ENCODE assay signal across 1 cellular context in the genomic region with DNA sequence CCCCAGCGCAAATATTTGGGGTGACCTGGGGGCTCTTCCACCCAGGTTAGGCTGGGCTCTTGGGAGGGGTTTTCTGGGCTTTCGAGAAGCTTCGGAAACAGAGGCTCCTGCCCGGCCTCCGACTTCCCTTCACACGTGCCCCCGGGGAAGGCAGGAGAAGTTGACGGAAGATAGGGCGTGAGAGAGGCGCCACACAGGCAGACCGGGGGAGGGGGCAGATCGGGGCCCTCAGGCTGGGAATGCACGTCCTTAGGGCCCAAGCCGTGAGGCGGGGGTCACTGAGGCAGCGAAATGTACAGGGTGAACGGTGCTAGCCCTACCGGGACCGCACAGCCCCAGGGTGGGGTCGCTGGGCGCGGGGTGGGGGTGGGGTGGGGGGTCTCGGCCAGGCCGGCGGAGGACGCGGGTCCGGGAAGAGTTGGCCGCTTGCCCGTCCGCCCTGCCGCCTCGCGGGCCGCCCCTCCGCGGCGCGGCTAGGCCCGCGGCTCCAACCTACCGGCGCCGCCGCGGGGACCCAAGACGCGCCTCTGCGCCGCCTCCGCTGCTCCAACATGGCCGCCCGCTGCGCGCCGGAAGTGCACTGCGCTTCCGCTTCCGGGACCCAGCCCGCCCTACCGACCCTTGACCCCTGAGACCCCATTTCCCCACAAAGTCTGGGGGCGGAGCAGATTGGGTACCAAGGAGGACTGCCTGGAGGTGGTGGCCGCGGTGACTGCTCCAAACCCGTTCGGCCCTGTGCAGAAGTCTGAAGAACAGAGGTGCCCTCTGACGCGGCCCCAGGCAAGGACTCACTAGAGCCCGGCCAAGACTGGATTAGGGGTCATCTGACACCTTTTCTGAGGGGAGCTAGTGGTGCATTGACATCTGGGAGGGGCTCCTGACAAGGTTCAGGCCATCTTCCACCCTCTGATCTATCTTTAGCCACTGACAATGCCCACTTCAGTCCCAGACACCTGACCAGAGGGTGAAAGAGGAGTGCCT.
TF ChIP-seq lines count a peak whose summit lies in the region.

TSS of gene CCDC71 (minus strand) at position 561 of the 981 bp plus-strand sequence. CDS start 2,123 bp downstream, outside the sequence.

TF ChIP-seq in HepG2, 621 proteins besides CTCF, POLR2A, EP300 and RAD21 (continued from another document and continues in another):
- TF ChIP-seq, protein P1, sequence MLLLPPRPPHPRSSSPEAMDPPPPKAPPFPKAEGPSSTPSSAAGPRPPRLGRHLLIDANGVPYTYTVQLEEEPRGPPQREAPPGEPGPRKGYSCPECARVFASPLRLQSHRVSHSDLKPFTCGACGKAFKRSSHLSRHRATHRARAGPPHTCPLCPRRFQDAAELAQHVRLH (CRISPR knock-in tag; IDR thresholded peaks at IDR 0.05; ENCODE audit: borderline replicate concordance, low read depth) = peak; percentile 31; the same call in 1 of the 2 replicates
- TF ChIP-seq ZBTB26 (CRISPR knock-in tag; IDR thresholded peaks at IDR 0.05; ENCODE audit: borderline replicate concordance) = no peak; the same call in 1 of the 2 replicates
- no peak for TF ChIP-seq FOXM1 (CRISPR knock-in tag; IDR thresholded peaks at IDR 0.05)
- no peak for TF ChIP-seq SIN3B (IDR thresholded peaks at IDR 0.05; ENCODE audit: low read length)
- TF ChIP-seq CREB1 (IDR thresholded peaks at IDR 0.05) = no peak
- no peak for TF ChIP-seq CREB1 (CRISPR knock-in tag; IDR thresholded peaks at IDR 0.05)
- TF ChIP-seq NFKB2 (CRISPR knock-in tag; IDR thresholded peaks at IDR 0.05; ENCODE audit: borderline replicate concordance) = peak; percentile 4; the same call in 1 of the 2 replicates
- TF ChIP-seq ZSCAN25 (CRISPR knock-in tag; IDR thresholded peaks at IDR 0.05) = no peak
- no peak for TF ChIP-seq SMC3 (IDR thresholded peaks at IDR 0.05; ENCODE audit: low read length)
- no peak for TF ChIP-seq SMARCE1 (IDR thresholded peaks at IDR 0.05; ENCODE audit: borderline replicate concordance)
- no peak for TF ChIP-seq ZSCAN29 (CRISPR knock-in tag; conservative IDR thresholded peaks at IDR 0.05)
- peak; percentile 98 for TF ChIP-seq HOXA3 (CRISPR knock-in tag; IDR thresholded peaks at IDR 0.05)
- TF ChIP-seq, protein P2, sequence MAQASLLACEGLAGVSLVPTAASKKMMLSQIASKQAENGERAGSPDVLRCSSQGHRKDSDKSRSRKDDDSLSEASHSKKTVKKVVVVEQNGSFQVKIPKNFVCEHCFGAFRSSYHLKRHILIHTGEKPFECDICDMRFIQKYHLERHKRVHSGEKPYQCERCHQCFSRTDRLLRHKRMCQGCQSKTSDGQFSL (CRISPR knock-in tag; IDR thresholded peaks at IDR 0.05) = no peak
- no peak for TF ChIP-seq CBX1 (IDR thresholded peaks at IDR 0.05; ENCODE audit: low read depth)
- peak; percentile 21; the same call in 1 of the 2 replicates for TF ChIP-seq TBX2 (CRISPR knock-in tag; IDR thresholded peaks at IDR 0.05; ENCODE audit: borderline replicate concordance)
- no peak for TF ChIP-seq MYNN (CRISPR knock-in tag; IDR thresholded peaks at IDR 0.05; ENCODE audit: low read depth)
- no peak for TF ChIP-seq RELA (CRISPR knock-in tag; IDR thresholded peaks at IDR 0.05)
- peak; percentile 99 for TF ChIP-seq NR2C2 (CRISPR knock-in tag; IDR thresholded peaks at IDR 0.05; ENCODE audit: borderline replicate concordance)
- TF ChIP-seq ZNF225 (CRISPR knock-in tag; IDR thresholded peaks at IDR 0.05) = 0 out of 2 replicates have a peak, but pooled peaks have one; percentile 71
- TF ChIP-seq, protein P3, sequence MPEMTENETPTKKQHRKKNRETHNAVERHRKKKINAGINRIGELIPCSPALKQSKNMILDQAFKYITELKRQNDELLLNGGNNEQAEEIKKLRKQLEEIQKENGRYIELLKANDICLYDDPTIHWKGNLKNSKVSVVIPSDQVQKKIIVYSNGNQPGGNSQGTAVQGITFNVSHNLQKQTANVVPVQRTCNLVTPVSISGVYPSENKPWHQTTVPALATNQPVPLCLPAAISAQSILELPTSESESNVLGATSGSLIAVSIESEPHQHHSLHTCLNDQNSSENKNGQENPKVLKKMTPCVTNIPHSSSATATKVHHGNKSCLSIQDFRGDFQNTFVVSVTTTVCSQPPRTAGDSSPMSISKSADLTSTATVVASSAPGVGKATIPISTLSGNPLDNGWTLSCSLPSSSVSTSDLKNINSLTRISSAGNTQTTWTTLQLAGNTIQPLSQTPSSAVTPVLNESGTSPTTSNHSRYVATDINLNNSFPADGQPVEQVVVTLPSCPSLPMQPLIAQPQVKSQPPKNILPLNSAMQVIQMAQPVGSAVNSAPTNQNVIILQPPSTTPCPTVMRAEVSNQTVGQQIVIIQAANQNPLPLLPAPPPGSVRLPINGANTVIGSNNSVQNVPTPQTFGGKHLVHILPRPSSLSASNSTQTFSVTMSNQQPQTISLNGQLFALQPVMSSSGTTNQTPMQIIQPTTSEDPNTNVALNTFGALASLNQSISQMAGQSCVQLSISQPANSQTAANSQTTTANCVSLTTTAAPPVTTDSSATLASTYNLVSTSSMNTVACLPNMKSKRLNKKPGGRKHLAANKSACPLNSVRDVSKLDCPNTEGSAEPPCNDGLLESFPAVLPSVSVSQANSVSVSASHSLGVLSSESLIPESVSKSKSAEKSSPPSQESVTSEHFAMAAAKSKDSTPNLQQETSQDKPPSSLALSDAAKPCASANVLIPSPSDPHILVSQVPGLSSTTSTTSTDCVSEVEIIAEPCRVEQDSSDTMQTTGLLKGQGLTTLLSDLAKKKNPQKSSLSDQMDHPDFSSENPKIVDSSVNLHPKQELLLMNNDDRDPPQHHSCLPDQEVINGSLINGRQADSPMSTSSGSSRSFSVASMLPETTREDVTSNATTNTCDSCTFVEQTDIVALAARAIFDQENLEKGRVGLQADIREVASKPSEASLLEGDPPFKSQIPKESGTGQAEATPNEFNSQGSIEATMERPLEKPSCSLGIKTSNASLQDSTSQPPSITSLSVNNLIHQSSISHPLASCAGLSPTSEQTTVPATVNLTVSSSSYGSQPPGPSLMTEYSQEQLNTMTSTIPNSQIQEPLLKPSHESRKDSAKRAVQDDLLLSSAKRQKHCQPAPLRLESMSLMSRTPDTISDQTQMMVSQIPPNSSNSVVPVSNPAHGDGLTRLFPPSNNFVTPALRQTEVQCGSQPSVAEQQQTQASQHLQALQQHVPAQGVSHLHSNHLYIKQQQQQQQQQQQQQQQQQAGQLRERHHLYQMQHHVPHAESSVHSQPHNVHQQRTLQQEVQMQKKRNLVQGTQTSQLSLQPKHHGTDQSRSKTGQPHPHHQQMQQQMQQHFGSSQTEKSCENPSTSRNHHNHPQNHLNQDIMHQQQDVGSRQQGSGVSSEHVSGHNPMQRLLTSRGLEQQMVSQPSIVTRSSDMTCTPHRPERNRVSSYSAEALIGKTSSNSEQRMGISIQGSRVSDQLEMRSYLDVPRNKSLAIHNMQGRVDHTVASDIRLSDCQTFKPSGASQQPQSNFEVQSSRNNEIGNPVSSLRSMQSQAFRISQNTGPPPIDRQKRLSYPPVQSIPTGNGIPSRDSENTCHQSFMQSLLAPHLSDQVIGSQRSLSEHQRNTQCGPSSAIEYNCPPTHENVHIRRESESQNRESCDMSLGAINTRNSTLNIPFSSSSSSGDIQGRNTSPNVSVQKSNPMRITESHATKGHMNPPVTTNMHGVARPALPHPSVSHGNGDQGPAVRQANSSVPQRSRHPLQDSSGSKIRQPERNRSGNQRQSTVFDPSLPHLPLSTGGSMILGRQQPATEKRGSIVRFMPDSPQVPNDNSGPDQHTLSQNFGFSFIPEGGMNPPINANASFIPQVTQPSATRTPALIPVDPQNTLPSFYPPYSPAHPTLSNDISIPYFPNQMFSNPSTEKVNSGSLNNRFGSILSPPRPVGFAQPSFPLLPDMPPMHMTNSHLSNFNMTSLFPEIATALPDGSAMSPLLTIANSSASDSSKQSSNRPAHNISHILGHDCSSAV (CRISPR knock-in tag; IDR thresholded peaks at IDR 0.05; ENCODE audit: borderline replicate concordance) = no peak
- peak; percentile 83; the same call in 1 of the 2 replicates for TF ChIP-seq GTF3A (CRISPR knock-in tag; conservative IDR thresholded peaks at IDR 0.05)
- TF ChIP-seq, protein P4, sequence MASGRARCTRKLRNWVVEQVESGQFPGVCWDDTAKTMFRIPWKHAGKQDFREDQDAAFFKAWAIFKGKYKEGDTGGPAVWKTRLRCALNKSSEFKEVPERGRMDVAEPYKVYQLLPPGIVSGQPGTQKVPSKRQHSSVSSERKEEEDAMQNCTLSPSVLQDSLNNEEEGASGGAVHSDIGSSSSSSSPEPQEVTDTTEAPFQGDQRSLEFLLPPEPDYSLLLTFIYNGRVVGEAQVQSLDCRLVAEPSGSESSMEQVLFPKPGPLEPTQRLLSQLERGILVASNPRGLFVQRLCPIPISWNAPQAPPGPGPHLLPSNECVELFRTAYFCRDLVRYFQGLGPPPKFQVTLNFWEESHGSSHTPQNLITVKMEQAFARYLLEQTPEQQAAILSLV (CRISPR knock-in tag; IDR thresholded peaks at IDR 0.05; ENCODE audit: borderline replicate concordance) = no peak
- TF ChIP-seq PRMT3 (CRISPR knock-in tag; IDR thresholded peaks at IDR 0.05; ENCODE audit: borderline replicate concordance, low read depth) = no peak
- TF ChIP-seq ZNF121 (CRISPR knock-in tag; IDR thresholded peaks at IDR 0.05) = no peak
- TF ChIP-seq ZNF264 (CRISPR knock-in tag; IDR thresholded peaks at IDR 0.05) = no peak
- TF ChIP-seq ZHX2 (IDR thresholded peaks at IDR 0.05; ENCODE audit: low read depth) = peak; percentile 97
- TF ChIP-seq ZHX2 (CRISPR knock-in tag; IDR thresholded peaks at IDR 0.05; ENCODE audit: borderline replicate concordance) = no peak
- TF ChIP-seq, protein P5, sequence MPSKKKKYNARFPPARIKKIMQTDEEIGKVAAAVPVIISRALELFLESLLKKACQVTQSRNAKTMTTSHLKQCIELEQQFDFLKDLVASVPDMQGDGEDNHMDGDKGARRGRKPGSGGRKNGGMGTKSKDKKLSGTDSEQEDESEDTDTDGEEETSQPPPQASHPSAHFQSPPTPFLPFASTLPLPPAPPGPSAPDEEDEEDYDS (CRISPR knock-in tag; IDR thresholded peaks at IDR 0.05) = no peak
- no peak for TF ChIP-seq ZNF282 (IDR thresholded peaks at IDR 0.05; ENCODE audit: partially characterized antibody)
- no peak for TF ChIP-seq ZNF816 (CRISPR knock-in tag; IDR thresholded peaks at IDR 0.05; ENCODE audit: borderline replicate concordance)
- no peak for TF ChIP-seq ZFP62 (CRISPR knock-in tag; IDR thresholded peaks at IDR 0.05)
- TF ChIP-seq BCL6 (CRISPR knock-in tag; IDR thresholded peaks at IDR 0.05) = no peak
- TF ChIP-seq, protein P6, sequence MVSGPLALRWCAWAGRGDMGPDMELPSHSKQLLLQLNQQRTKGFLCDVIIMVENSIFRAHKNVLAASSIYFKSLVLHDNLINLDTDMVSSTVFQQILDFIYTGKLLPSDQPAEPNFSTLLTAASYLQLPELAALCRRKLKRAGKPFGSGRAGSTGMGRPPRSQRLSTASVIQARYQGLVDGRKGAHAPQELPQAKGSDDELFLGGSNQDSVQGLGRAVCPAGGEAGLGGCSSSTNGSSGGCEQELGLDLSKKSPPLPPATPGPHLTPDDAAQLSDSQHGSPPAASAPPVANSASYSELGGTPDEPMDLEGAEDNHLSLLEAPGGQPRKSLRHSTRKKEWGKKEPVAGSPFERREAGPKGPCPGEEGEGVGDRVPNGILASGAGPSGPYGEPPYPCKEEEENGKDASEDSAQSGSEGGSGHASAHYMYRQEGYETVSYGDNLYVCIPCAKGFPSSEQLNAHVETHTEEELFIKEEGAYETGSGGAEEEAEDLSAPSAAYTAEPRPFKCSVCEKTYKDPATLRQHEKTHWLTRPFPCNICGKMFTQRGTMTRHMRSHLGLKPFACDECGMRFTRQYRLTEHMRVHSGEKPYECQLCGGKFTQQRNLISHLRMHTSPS (CRISPR knock-in tag; IDR thresholded peaks at IDR 0.05; ENCODE audit: low read depth) = no peak
- peak; percentile 92 for TF ChIP-seq NR2F6 (IDR thresholded peaks at IDR 0.05)
- TF ChIP-seq NR2F6 (CRISPR knock-in tag; IDR thresholded peaks at IDR 0.05) = peak; percentile 97
- no peak for TF ChIP-seq ZBTB3 (CRISPR knock-in tag; IDR thresholded peaks at IDR 0.05; ENCODE audit: borderline replicate concordance, low read depth)
- no peak for TF ChIP-seq ZNF569 (CRISPR knock-in tag; IDR thresholded peaks at IDR 0.05; ENCODE audit: borderline replicate concordance)
- TF ChIP-seq ZBTB8A (CRISPR knock-in tag; IDR thresholded peaks at IDR 0.05; ENCODE audit: borderline replicate concordance, low read depth) = no peak
